In the genomic region with DNA sequence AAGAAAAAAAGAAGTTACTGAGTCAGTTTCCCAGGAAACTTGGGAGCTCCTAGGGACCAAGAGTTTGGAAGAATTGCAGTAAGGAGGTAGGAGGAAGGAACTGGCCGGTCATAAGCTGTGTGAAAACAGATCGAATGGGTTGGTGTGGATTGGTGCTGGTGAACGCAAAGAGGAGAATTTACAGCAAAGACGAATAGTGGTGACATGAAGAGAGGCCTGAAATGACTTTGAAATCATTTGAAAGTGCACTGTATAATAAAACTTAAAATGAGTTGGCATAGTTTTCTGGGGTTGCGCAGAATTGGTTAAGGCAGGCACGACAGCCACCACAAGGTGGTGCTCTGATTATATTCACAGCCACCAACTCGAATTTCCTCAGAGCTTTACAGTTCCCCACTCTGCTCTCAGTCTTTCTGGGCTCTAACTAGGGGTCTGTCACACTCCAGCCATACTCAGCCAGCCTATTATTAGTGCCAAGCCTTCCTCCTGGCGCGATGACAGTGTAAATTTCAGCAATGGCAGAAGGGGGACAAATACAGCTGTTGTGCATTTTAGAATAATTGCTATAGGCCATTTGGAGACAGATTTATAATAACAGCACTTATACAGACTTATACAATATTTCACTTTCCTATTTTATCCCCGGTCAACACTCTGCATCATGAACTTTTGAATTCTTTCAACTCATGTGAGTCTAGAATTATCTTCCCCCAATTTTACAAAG, we compare ENCODE assay signal across 1 cellular context.
TF ChIP-seq lines count a peak whose summit lies in the region.

No MANE protein-coding gene starts in this region.

TF ChIP-seq in HEK293, 187 proteins besides CTCF, POLR2A, EP300 and RAD21 (continued from another document):
- TF ChIP-seq, protein P1, sequence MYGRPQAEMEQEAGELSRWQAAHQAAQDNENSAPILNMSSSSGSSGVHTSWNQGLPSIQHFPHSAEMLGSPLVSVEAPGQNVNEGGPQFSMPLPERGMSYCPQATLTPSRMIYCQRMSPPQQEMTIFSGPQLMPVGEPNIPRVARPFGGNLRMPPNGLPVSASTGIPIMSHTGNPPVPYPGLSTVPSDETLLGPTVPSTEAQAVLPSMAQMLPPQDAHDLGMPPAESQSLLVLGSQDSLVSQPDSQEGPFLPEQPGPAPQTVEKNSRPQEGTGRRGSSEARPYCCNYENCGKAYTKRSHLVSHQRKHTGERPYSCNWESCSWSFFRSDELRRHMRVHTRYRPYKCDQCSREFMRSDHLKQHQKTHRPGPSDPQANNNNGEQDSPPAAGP (tag by site-specific recombination; IDR thresholded peaks at IDR 0.05) = no peak
- TF ChIP-seq, protein P2, sequence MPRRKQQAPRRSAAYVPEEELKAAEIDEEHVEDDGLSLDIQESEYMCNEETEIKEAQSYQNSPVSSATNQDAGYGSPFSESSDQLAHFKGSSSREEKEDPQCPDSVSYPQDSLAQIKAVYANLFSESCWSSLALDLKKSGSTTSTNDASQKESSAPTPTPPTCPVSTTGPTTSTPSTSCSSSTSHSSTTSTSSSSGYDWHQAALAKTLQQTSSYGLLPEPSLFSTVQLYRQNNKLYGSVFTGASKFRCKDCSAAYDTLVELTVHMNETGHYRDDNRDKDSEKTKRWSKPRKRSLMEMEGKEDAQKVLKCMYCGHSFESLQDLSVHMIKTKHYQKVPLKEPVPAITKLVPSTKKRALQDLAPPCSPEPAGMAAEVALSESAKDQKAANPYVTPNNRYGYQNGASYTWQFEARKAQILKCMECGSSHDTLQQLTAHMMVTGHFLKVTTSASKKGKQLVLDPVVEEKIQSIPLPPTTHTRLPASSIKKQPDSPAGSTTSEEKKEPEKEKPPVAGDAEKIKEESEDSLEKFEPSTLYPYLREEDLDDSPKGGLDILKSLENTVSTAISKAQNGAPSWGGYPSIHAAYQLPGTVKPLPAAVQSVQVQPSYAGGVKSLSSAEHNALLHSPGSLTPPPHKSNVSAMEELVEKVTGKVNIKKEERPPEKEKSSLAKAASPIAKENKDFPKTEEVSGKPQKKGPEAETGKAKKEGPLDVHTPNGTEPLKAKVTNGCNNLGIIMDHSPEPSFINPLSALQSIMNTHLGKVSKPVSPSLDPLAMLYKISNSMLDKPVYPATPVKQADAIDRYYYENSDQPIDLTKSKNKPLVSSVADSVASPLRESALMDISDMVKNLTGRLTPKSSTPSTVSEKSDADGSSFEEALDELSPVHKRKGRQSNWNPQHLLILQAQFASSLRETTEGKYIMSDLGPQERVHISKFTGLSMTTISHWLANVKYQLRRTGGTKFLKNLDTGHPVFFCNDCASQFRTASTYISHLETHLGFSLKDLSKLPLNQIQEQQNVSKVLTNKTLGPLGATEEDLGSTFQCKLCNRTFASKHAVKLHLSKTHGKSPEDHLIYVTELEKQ (tag by site-specific recombination; IDR thresholded peaks at IDR 0.05; ENCODE audit: borderline replicate concordance) = no peak
- TF ChIP-seq ZBTB48 (tag by site-specific recombination; IDR thresholded peaks at IDR 0.05) (peak; percentile 22; the same call in 1 of the 2 replicates), ZNF138 (tag by site-specific recombination; IDR thresholded peaks at IDR 0.05; ENCODE audit: borderline replicate concordance) (no peak)
- TF ChIP-seq, protein P3, sequence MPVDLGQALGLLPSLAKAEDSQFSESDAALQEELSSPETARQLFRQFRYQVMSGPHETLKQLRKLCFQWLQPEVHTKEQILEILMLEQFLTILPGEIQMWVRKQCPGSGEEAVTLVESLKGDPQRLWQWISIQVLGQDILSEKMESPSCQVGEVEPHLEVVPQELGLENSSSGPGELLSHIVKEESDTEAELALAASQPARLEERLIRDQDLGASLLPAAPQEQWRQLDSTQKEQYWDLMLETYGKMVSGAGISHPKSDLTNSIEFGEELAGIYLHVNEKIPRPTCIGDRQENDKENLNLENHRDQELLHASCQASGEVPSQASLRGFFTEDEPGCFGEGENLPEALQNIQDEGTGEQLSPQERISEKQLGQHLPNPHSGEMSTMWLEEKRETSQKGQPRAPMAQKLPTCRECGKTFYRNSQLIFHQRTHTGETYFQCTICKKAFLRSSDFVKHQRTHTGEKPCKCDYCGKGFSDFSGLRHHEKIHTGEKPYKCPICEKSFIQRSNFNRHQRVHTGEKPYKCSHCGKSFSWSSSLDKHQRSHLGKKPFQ (tag by site-specific recombination; IDR thresholded peaks at IDR 0.05) = no peak
- TF ChIP-seq, protein P4, sequence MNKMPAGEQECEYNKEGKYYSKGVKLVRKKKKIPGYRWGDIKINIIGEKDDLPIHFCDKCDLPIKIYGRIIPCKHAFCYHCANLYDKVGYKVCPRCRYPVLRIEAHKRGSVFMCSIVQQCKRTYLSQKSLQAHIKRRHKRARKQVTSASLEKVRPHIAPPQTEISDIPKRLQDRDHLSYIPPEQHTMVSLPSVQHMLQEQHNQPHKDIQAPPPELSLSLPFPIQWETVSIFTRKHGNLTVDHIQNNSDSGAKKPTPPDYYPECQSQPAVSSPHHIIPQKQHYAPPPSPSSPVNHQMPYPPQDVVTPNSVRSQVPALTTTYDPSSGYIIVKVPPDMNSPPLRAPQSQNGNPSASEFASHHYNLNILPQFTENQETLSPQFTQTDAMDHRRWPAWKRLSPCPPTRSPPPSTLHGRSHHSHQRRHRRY (tag by site-specific recombination; IDR thresholded peaks at IDR 0.05) = no peak
